In genomic region chr19:18009412-18010066, GRCh38 we compare ENCODE assay signal across 11 cellular contexts. TPM values are rescaled to one million over a fixed set of nuclear protein-coding genes. Genes with fewer than 3 reads are reported as not detected.
A peak's percentile ranks its signal among the peaks of the same experiment; 100 is the strongest.
DNase-seq lines count a peak whose midpoint lies in the region; ATAC-seq and TF ChIP-seq lines count a peak whose summit lies in the region.
"Had no signal": no experiment of that assay in that cellular context is flagged by ENCODE, and none has a peak within 500 bp of the region (broad histone marks: within the 10 kb centered on the region; RNA-seq: fewer than 3 reads in every experiment).

No MANE protein-coding gene starts in this region.

- H3K36me3 Mint-ChIP-seq in activated T-cell treated with anti-CD3 and anti-CD28 coated beads, Interleukin-2, amount 50 U/mL, for 24 hours (ENCODE audit: low read depth), result peaks cover 64% of the 10 kb centered on the region

- H3K4me1 Mint-ChIP-seq in activated T-cell treated with anti-CD3 and anti-CD28 coated beads, Interleukin-2, amount 50 U/mL, for 24 hours (ENCODE audit: low read depth), result peaks cover 56% of the 10 kb centered on the region

- no peak for TF ChIP-seq EP300 in suprapubic skin (IDR thresholded peaks at IDR 0.05)

- H3K9me3 ChIP-seq in right cardiac atrium (ENCODE audit: control insufficient read depth, low read length), result no peaks in the 10 kb centered on the region
- no peaks in the 10 kb centered on the region for H3K9me3 ChIP-seq in suprapubic skin
- H3K9me3 ChIP-seq: body of pancreas had no signal

- no peaks in the 10 kb centered on the region for H3K9me3 Mint-ChIP-seq in activated T-cell treated with anti-CD3 and anti-CD28 coated beads, Interleukin-2, amount 50 U/mL, for 24 hours

- TF ChIP-seq CTCF in suprapubic skin (IDR thresholded peaks at IDR 0.05) (no peak), brain microvascular endothelial cell (IDR thresholded peaks at IDR 0.05; ENCODE audit: low read depth, low read length, missing control alignments) (no peak)

- ATAC-seq in right cardiac atrium (no peak), HG02610 (IDR thresholded peaks at IDR 0.05; ENCODE audit: unreplicated experiment) (no peak)
- ATAC-seq: body of pancreas had no signal

- H3K36me3 ChIP-seq in suprapubic skin, result peaks cover 49% of the 10 kb centered on the region
- H3K36me3 ChIP-seq in brain microvascular endothelial cell (replicated peaks), result peaks cover 47% of the 10 kb centered on the region

- TF ChIP-seq POLR2A in suprapubic skin (IDR thresholded peaks at IDR 0.05), result no peak

- H3K4me3 ChIP-seq in right cardiac atrium (ENCODE audit: low read length) (peak overlapping the region; percentile 50), suprapubic skin (peak overlapping the region; percentile 66), brain microvascular endothelial cell (ENCODE audit: low read depth, low read length) (no peak overlapping the region)
- H3K4me3 ChIP-seq: body of pancreas had no signal

- H3K4me1 ChIP-seq in right cardiac atrium (ENCODE audit: control insufficient read depth, insufficient read depth, low read length) (no peaks in the 10 kb centered on the region), suprapubic skin (peaks cover 42% of the 10 kb centered on the region)

- H3K27ac ChIP-seq in right cardiac atrium (ENCODE audit: low read length), result no peak overlapping the region
- H3K27ac ChIP-seq in suprapubic skin, result no peak overlapping the region
- no peak overlapping the region for H3K27ac ChIP-seq in brain microvascular endothelial cell

- no peak overlapping the region for H3K27ac Mint-ChIP-seq in activated T-cell treated with anti-CD3 and anti-CD28 coated beads, Interleukin-2, amount 50 U/mL, for 24 hours

- H3K27me3 ChIP-seq in right cardiac atrium (ENCODE audit: control insufficient read depth, insufficient read depth) (no peaks in the 10 kb centered on the region), suprapubic skin (no peaks in the 10 kb centered on the region), brain microvascular endothelial cell (replicated peaks) (no peaks in the 10 kb centered on the region)
- H3K27me3 ChIP-seq: body of pancreas had no signal

- peak overlapping the region; percentile 74 for H3K4me3 Mint-ChIP-seq in activated T-cell treated with anti-CD3 and anti-CD28 coated beads, Interleukin-2, amount 50 U/mL, for 24 hours

- no peak for DNase-seq in activated T-cell treated with anti-CD3 and anti-CD28 coated beads, Interleukin-2, amount 50 U/mL, for 24 hours
- no peak for DNase-seq in activated T-cell treated with anti-CD3 and anti-CD28 coated beads, Interleukin-2, amount 50 U/mL, for 1 hour
- DNase-seq in activated CD4-positive, alpha-beta T cell treated with anti-CD3 and anti-CD28 coated beads, Interleukin-2, amount 50 U/mL, for 48 hours, result peak; percentile 39 to 61
- DNase-seq in right cardiac atrium (peak in 1 of 3 donors; percentile 47), suprapubic skin (ENCODE audit: low spot score in 2 of 2) (no peak), brain microvascular endothelial cell (no peak), NCI-H1930 (lab: John Stamatoyannopoulos, UW) (no peak)
- DNase-seq: body of pancreas, NCI-H1417 had no signal

- in situ Hi-C loops in brain microvascular endothelial cell (cut with HindIII; ENCODE audit: low pct_ligation_motif_present, low sequenced_read_pairs), result no loop called here

- no peaks in the 10 kb centered on the region for H3K27me3 Mint-ChIP-seq in activated T-cell treated with anti-CD3 and anti-CD28 coated beads, Interleukin-2, amount 50 U/mL, for 24 hours

- intact Hi-C loops in right cardiac atrium (cut with DNase I), result no loop called here

- WGBS in right cardiac atrium, result 92% methylated on average over 37 of the region's 37 CpGs
- 69% methylated on average over 9 of the region's 37 CpGs for WGBS in suprapubic skin

RNA-seq across cellular contexts. Expression of gene ARRDC2, which starts 1.6 kb away (rescaled TPM):
- total RNA-seq in right cardiac atrium (10 to 100 TPM; 14.2 to 20.5 (median 18.0) TPM), suprapubic skin (10 to 100 TPM; 11.3 to 35.0 (median 28.5) TPM)
- 24.7 TPM for polyA plus RNA-seq in right cardiac atrium

RNA-seq across cellular contexts. Expression of gene KCNN1, which starts 42.6 kb away (rescaled TPM):
- total RNA-seq in right cardiac atrium (1 to 10 TPM in 3 of 4 donors, under 1 TPM in 1; 0.84 to 1.9 (median 1.4) TPM), suprapubic skin (under 1 TPM in 2 of 4 donors, not detected in 2; 0.26 to 0.51 TPM)
- 3.0 TPM for polyA plus RNA-seq in right cardiac atrium
- total RNA-seq: body of pancreas; T-helper 2 cell treated with Interferon-gamma antibody and Interleukin-4, amounts not matched to agents 100 ng/mL and 5 ng/mL, for 36 hours had no signal

Comparison
In these comparisons a context has a peak if more than half of its experiments do, and no peak if none do; other contexts are left out.
1. DNase-seq: peak in activated CD4-positive, alpha-beta T cell treated with anti-CD3 and anti-CD28 coated beads, Interleukin-2, amount 50 U/mL, for 48 hours (2 of 2); none in activated T-cell treated with anti-CD3 and anti-CD28 coated beads, Interleukin-2, amount 50 U/mL, for 24 hours (single experiment), activated T-cell treated with anti-CD3 and anti-CD28 coated beads, Interleukin-2, amount 50 U/mL, for 1 hour (single experiment), suprapubic skin (0 of 2), brain microvascular endothelial cell (single experiment) and NCI-H1930 (0 of 2).